1 cellular context compared by ENCODE assay signal in the genomic region with DNA sequence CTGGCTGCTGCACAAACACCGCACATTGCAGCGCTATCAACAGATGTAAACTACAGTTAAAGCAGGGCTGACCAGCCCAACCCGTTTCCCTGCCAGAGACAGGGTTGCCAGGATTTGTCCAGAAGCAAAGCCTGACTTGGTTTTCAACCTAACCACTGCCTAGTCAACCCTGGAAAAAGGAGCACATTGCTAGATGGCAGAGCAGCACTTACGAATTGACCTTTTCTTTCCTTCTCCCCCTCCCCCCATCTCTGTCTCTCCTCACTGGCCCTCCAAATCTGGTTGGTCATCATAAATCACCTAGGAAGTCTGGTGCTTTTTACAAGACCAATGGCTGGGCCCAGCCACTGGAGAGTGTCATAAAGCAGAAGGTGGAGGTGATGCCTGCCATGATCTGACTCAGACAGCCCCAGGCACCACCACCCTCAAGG.
TF ChIP-seq lines count a peak whose summit lies in the region.

No MANE protein-coding gene starts in this region.

TF ChIP-seq in WTC11, 78 proteins besides CTCF, POLR2A, EP300 and RAD21 (continued from another document):
- TF ChIP-seq, protein P1, sequence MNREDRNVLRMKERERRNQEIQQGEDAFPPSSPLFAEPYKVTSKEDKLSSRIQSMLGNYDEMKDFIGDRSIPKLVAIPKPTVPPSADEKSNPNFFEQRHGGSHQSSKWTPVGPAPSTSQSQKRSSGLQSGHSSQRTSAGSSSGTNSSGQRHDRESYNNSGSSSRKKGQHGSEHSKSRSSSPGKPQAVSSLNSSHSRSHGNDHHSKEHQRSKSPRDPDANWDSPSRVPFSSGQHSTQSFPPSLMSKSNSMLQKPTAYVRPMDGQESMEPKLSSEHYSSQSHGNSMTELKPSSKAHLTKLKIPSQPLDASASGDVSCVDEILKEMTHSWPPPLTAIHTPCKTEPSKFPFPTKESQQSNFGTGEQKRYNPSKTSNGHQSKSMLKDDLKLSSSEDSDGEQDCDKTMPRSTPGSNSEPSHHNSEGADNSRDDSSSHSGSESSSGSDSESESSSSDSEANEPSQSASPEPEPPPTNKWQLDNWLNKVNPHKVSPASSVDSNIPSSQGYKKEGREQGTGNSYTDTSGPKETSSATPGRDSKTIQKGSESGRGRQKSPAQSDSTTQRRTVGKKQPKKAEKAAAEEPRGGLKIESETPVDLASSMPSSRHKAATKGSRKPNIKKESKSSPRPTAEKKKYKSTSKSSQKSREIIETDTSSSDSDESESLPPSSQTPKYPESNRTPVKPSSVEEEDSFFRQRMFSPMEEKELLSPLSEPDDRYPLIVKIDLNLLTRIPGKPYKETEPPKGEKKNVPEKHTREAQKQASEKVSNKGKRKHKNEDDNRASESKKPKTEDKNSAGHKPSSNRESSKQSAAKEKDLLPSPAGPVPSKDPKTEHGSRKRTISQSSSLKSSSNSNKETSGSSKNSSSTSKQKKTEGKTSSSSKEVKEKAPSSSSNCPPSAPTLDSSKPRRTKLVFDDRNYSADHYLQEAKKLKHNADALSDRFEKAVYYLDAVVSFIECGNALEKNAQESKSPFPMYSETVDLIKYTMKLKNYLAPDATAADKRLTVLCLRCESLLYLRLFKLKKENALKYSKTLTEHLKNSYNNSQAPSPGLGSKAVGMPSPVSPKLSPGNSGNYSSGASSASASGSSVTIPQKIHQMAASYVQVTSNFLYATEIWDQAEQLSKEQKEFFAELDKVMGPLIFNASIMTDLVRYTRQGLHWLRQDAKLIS (CRISPR knock-in tag; IDR thresholded peaks at IDR 0.05; ENCODE audit: borderline replicate concordance): no peak
- TF ChIP-seq, protein P2, sequence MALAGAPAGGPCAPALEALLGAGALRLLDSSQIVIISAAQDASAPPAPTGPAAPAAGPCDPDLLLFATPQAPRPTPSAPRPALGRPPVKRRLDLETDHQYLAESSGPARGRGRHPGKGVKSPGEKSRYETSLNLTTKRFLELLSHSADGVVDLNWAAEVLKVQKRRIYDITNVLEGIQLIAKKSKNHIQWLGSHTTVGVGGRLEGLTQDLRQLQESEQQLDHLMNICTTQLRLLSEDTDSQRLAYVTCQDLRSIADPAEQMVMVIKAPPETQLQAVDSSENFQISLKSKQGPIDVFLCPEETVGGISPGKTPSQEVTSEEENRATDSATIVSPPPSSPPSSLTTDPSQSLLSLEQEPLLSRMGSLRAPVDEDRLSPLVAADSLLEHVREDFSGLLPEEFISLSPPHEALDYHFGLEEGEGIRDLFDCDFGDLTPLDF (CRISPR knock-in tag; IDR thresholded peaks at IDR 0.05): no peak
- TF ChIP-seq ZNF263 (CRISPR knock-in tag; IDR thresholded peaks at IDR 0.05; ENCODE audit: low read depth) (no peak), HMGA2 (CRISPR knock-in tag; IDR thresholded peaks at IDR 0.05) (no peak), NFYB (CRISPR knock-in tag; conservative IDR thresholded peaks at IDR 0.05; ENCODE audit: low read depth) (no peak), CREB1 (CRISPR knock-in tag; IDR thresholded peaks at IDR 0.05) (no peak), EMX1 (CRISPR knock-in tag; IDR thresholded peaks at IDR 0.05) (no peak)
- TF ChIP-seq, protein P3, sequence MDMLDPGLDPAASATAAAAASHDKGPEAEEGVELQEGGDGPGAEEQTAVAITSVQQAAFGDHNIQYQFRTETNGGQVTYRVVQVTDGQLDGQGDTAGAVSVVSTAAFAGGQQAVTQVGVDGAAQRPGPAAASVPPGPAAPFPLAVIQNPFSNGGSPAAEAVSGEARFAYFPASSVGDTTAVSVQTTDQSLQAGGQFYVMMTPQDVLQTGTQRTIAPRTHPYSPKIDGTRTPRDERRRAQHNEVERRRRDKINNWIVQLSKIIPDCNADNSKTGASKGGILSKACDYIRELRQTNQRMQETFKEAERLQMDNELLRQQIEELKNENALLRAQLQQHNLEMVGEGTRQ (CRISPR knock-in tag; IDR thresholded peaks at IDR 0.05): no peak
- TF ChIP-seq, protein P4, sequence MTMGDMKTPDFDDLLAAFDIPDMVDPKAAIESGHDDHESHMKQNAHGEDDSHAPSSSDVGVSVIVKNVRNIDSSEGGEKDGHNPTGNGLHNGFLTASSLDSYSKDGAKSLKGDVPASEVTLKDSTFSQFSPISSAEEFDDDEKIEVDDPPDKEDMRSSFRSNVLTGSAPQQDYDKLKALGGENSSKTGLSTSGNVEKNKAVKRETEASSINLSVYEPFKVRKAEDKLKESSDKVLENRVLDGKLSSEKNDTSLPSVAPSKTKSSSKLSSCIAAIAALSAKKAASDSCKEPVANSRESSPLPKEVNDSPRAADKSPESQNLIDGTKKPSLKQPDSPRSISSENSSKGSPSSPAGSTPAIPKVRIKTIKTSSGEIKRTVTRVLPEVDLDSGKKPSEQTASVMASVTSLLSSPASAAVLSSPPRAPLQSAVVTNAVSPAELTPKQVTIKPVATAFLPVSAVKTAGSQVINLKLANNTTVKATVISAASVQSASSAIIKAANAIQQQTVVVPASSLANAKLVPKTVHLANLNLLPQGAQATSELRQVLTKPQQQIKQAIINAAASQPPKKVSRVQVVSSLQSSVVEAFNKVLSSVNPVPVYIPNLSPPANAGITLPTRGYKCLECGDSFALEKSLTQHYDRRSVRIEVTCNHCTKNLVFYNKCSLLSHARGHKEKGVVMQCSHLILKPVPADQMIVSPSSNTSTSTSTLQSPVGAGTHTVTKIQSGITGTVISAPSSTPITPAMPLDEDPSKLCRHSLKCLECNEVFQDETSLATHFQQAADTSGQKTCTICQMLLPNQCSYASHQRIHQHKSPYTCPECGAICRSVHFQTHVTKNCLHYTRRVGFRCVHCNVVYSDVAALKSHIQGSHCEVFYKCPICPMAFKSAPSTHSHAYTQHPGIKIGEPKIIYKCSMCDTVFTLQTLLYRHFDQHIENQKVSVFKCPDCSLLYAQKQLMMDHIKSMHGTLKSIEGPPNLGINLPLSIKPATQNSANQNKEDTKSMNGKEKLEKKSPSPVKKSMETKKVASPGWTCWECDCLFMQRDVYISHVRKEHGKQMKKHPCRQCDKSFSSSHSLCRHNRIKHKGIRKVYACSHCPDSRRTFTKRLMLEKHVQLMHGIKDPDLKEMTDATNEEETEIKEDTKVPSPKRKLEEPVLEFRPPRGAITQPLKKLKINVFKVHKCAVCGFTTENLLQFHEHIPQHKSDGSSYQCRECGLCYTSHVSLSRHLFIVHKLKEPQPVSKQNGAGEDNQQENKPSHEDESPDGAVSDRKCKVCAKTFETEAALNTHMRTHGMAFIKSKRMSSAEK (CRISPR knock-in tag; IDR thresholded peaks at IDR 0.05; ENCODE audit: borderline replicate concordance): no peak
- TF ChIP-seq, protein P5, sequence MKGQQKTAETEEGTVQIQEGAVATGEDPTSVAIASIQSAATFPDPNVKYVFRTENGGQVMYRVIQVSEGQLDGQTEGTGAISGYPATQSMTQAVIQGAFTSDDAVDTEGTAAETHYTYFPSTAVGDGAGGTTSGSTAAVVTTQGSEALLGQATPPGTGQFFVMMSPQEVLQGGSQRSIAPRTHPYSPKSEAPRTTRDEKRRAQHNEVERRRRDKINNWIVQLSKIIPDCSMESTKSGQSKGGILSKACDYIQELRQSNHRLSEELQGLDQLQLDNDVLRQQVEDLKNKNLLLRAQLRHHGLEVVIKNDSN (CRISPR knock-in tag; IDR thresholded peaks at IDR 0.05): no peak
- TF ChIP-seq, protein P6, sequence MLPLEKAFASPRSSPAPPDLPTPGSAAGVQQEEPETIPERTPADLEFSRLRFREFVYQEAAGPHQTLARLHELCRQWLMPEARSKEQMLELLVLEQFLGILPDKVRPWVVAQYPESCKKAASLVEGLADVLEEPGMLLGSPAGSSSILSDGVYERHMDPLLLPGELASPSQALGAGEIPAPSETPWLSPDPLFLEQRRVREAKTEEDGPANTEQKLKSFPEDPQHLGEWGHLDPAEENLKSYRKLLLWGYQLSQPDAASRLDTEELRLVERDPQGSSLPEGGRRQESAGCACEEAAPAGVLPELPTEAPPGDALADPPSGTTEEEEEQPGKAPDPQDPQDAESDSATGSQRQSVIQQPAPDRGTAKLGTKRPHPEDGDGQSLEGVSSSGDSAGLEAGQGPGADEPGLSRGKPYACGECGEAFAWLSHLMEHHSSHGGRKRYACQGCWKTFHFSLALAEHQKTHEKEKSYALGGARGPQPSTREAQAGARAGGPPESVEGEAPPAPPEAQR (CRISPR knock-in tag; IDR thresholded peaks at IDR 0.05): no peak
